In genomic region chr12:79983492-79983891, GRCh38 we compare ENCODE assay signal across 15 cellular contexts. TPM values are rescaled to one million over a fixed set of nuclear protein-coding genes. Genes with fewer than 3 reads are reported as not detected.
DNase-seq lines count a peak whose midpoint lies in the region; ATAC-seq, FAIRE-seq and TF ChIP-seq lines count a peak whose summit lies in the region.
"Had no signal": no experiment of that assay in that cellular context is flagged by ENCODE, and none has a peak within 500 bp of the region (broad histone marks: within the 10 kb centered on the region; RNA-seq: fewer than 3 reads in every experiment).

No MANE protein-coding gene starts in this region.

- H3K27ac ChIP-seq in brain microvascular endothelial cell: no peak overlapping the region
- no peak overlapping the region for H3K27ac ChIP-seq in left lung
- H3K27ac ChIP-seq: tibial nerve had no signal

- H3K27me3 ChIP-seq in brain microvascular endothelial cell (replicated peaks): no peaks in the 10 kb centered on the region
- H3K27me3 ChIP-seq in left lung: no peaks in the 10 kb centered on the region
- H3K27me3 ChIP-seq: tibial nerve had no signal

- in situ Hi-C loops in brain microvascular endothelial cell (cut with HindIII; ENCODE audit: low pct_ligation_motif_present, low sequenced_read_pairs): no loop called here

- intact Hi-C loops in left lung (cut with DNase I): no loop called here

- H3K36me3 ChIP-seq in brain microvascular endothelial cell (replicated peaks): no peaks in the 10 kb centered on the region
- H3K36me3 ChIP-seq in left lung: no peaks in the 10 kb centered on the region
- H3K36me3 ChIP-seq: tibial nerve had no signal

- DNase-seq in AG09319 (ENCODE audit: extremely low read depth, low read depth): peak; percentile 54
- peak; percentile 95 for DNase-seq in HT1080 (ENCODE audit: low read depth)
- peak; percentile 18 for DNase-seq in brain microvascular endothelial cell
- no peak for DNase-seq in left lung
- no peak for DNase-seq in activated naive CD4-positive, alpha-beta T cell treated with anti-CD3 and anti-CD28 coated beads, Interleukin-2, amount 50 U/mL, for 16 hours
- DNase-seq in NCI-H345 (lab: John Stamatoyannopoulos, UW): no peak
- DNase-seq in frontal cortex (ENCODE audit: low spot score in 2 of 2): no peak
- DNase-seq: activated effector memory CD4-positive, alpha-beta T cell treated with Interleukin-2 at 50 U/mL for 16 hours; COR-L47; dermis blood vessel endothelial cell; midbrain; NK-92 treated with Interleukin-12 subunit alpha and Interleukin-12 subunit beta, amount 100 ng/mL, for 24 hours had no signal

- no peak for TF ChIP-seq CTCF in AG09319 (IDR thresholded peaks at IDR 0.05; ENCODE audit: low read depth, low read length)
- no peak for TF ChIP-seq CTCF in brain microvascular endothelial cell (IDR thresholded peaks at IDR 0.05; ENCODE audit: low read depth, low read length, missing control alignments)
- TF ChIP-seq CTCF in left lung (IDR thresholded peaks at IDR 0.05): no peak

- peak; percentile 65 for ATAC-seq in left lung
- no peak for ATAC-seq in GM21528 (IDR thresholded peaks at IDR 0.05; ENCODE audit: low FRiP score, unreplicated experiment)

- no peak overlapping the region for H3K4me3 ChIP-seq in brain microvascular endothelial cell (ENCODE audit: low read depth, low read length)
- no peak overlapping the region for H3K4me3 ChIP-seq in left lung
- H3K4me3 ChIP-seq: tibial nerve had no signal

- no peak for FAIRE-seq in frontal cortex (lab: Jason Lieb, UNC)
- FAIRE-seq: GM12891 had no signal

- H3K9me3 ChIP-seq in left lung: no peaks in the 10 kb centered on the region
- H3K9me3 ChIP-seq: tibial nerve had no signal

- H3K4me1 ChIP-seq in left lung: no peaks in the 10 kb centered on the region
- H3K4me1 ChIP-seq: tibial nerve had no signal

RNA-seq across cellular contexts. Expression of gene PPP1R12A, which starts 48.6 kb away (rescaled TPM):
- 36.3 and 43.4 TPM in 2 replicates for total RNA-seq in HT1080 (2014; rRNA removed; shearing (Covaris generic))
- 26.5 and 40.2 TPM in 2 replicates for polyA plus RNA-seq in HT1080 (2015; cell fraction: cytosol; rRNA removed)
- 85.9 and 107 TPM in 2 replicates for polyA plus RNA-seq in HT1080 (2015; cell fraction: nucleus; rRNA removed)
- 10 to 100 TPM; 62.9 to 87.2 TPM for total RNA-seq in left lung
- total RNA-seq in frontal cortex: 181 TPM

Comparison
In these comparisons a context has a peak if more than half of its experiments do, and no peak if none do; other contexts are left out.
1. DNase-seq: peak in AG09319 (single experiment), HT1080 (single experiment) and brain microvascular endothelial cell (single experiment); none in left lung (0 of 2), activated naive CD4-positive, alpha-beta T cell treated with anti-CD3 and anti-CD28 coated beads, Interleukin-2, amount 50 U/mL, for 16 hours (single experiment), NCI-H345 (single experiment) and frontal cortex (0 of 2).